9 cellular contexts compared by ENCODE assay signal in the genomic region with DNA sequence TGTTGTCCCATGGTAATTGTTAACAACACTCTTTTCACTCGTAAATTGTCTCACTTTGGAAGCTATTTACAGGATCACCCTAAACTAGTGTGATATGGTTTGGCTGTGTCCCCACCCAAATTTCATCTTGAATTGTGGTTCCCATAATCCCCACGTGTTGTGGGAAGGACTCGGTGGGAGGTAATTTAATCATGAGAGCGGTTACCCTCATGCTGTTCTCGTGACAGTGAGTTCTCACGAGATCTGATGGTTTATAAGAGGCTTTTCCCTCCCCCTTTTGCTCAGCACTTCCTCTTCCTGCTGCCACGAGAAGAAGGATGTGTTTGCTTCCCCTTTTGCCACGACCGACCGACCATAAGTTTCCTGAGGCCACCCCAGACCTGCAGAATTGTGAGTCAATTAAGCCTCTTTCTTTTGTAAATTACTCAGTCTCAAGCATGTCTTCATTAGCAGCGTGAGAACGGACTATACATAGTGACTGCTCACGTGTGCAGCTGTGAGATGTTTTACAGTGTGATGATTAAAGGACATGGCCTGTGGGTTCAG. TPM values are rescaled to one million over a fixed set of nuclear protein-coding genes. Genes with fewer than 3 reads are reported as not detected.
DNase-seq lines count a peak whose midpoint lies in the region; ATAC-seq, FAIRE-seq and TF ChIP-seq lines count a peak whose summit lies in the region.
"Had no signal": no experiment of that assay in that cellular context is flagged by ENCODE, and none has a peak within 500 bp of the region (broad histone marks: within the 10 kb centered on the region; RNA-seq: fewer than 3 reads in every experiment).

No MANE protein-coding gene starts in this region.

- in situ Hi-C loops in K562 (cut with MboI), result no loop called here

- FAIRE-seq in K562 (lab: Jason Lieb, UNC), result peak; percentile 94
- FAIRE-seq: A549 had no signal

- H3K27me3 ChIP-seq in K562 (ENCODE audit: control insufficient read depth in 2 of 2, insufficient read depth in 2 of 2, low read length in 2 of 2), result no peaks in the 10 kb centered on the region; a peak in 1 of 5 replicates
- H3K27me3 ChIP-seq in neuron (ENCODE audit: insufficient read depth, low read length), result no peaks in the 10 kb centered on the region

- peak overlapping the region; percentile 64 for H3K4me3 Mint-ChIP-seq in activated CD4-positive, alpha-beta T cell treated with anti-CD3 and anti-CD28 coated beads for 36 hours

- peak; percentile 68 for TF ChIP-seq POLR2A in K562 (conservative IDR thresholded peaks at IDR 0.05)

- H3K36me3 Mint-ChIP-seq in activated CD4-positive, alpha-beta T cell treated with anti-CD3 and anti-CD28 coated beads for 36 hours (ENCODE audit: low read depth), result peaks cover 12% of the 10 kb centered on the region

- 13% methylated on average over 13 of the region's 13 CpGs for WGBS in K562 (ENCODE audit: insufficient coverage, low coverage, missing lambda C conversion rate)

- peaks cover 0 to 7% of the 10 kb centered on the region in 2 experiments; a peak in 2 of 5 replicates for H3K4me1 ChIP-seq in K562 (replicated peaks in 1 of 2; ENCODE audit: control insufficient read depth in 2 of 2, insufficient read depth in 2 of 2, low read length in 2 of 2)
- H3K4me1 ChIP-seq in neuron (ENCODE audit: insufficient read depth, low read length), result no peaks in the 10 kb centered on the region
- H3K4me1 ChIP-seq: A549 had no signal

- no peak for TF ChIP-seq EP300 in K562 (IDR thresholded peaks at IDR 0.05; ENCODE audit: low read length)

- TF ChIP-seq RAD21 in K562 (CRISPR knock-in tag; conservative IDR thresholded peaks at IDR 0.05 in 1 of 2, IDR thresholded peaks at IDR 0.05 in 1 of 2), result no peak

- peaks cover 1% of the 10 kb centered on the region for H3K9me3 Mint-ChIP-seq in activated CD4-positive, alpha-beta T cell treated with anti-CD3 and anti-CD28 coated beads for 36 hours (ENCODE audit: low read depth)

- H3K4me3 ChIP-seq in K562 (peak overlapping the region; percentile 44), neuron (ENCODE audit: low read length) (peak overlapping the region; percentile 19)
- H3K4me3 ChIP-seq: A549 had no signal

- no peaks in the 10 kb centered on the region for H3K79me2 ChIP-seq in K562 (ENCODE audit: control insufficient read depth, insufficient read depth, low read length)

- no peaks in the 10 kb centered on the region for H4K20me1 ChIP-seq in K562 (replicated peaks; ENCODE audit: control insufficient read depth, insufficient read depth, low read length)

- peak; percentile 18 for DNase-seq in activated CD4-positive, alpha-beta T cell treated with anti-CD3 and anti-CD28 coated beads for 36 hours
- no peak for DNase-seq in activated CD4-positive, alpha-beta T cell treated with anti-CD3 and anti-CD28 coated beads for 4 hours
- DNase-seq in NOMO-1 (lab: John Stamatoyannopoulos, UW; ENCODE audit: unreplicated experiment in 2 of 2) (peak; percentile 50 to 77), K562 (ENCODE audit: extremely low read depth in 1 of 4, low spot score in 3 of 4) (peak in 2 of 4 experiments; percentile 15 to 73), amniotic stem cell (lab: John Stamatoyannopoulos, UW) (no peak)

- H3K4me2 ChIP-seq in K562 (ENCODE audit: insufficient read depth, low read length), result peak overlapping the region; percentile 84
- H3K4me2 ChIP-seq: A549 had no signal

- H3K27ac Mint-ChIP-seq in activated CD4-positive, alpha-beta T cell treated with anti-CD3 and anti-CD28 coated beads for 36 hours, result peak overlapping the region; percentile 39

- peak overlapping the region in 1 of 2 experiments; percentile 60; a peak in 2 of 4 replicates for H3K9ac ChIP-seq in K562 (ENCODE audit: insufficient read depth in 1 of 2, low read depth in 2 of 2, low read length in 2 of 2)

- CTCF ChIA-PET in activated CD4-positive, alpha-beta T cell treated with anti-CD3 and anti-CD28 coated beads for 36 hours (lab: Charles Lee), result interaction anchor here (1.6 kb wide), 1 partner anchor 266 kb away, joined by 3 read pairs; no protein-coding TSS in a partner anchor
- CTCF ChIA-PET in K562 (lab: Yijun Ruan, JAX; ENCODE audit: low intra/inter-chr PET ratio), result no interaction called here

- no peak for TF ChIP-seq CTCF in K562 (IDR thresholded peaks at IDR 0.05 in 2 of 3, conservative IDR thresholded peaks at IDR 0.05 in 1 of 3; ENCODE audit: insufficient read depth in 2 of 3, low read depth in 1 of 3, low read length in 3 of 3)

- H3K36me3 ChIP-seq in K562 (ENCODE audit: control insufficient read depth, insufficient read depth, low read length), result no peaks in the 10 kb centered on the region
- no peaks in the 10 kb centered on the region for H3K36me3 ChIP-seq in neuron (ENCODE audit: insufficient read depth, low read length)

- POLR2A ChIA-PET in activated CD4-positive, alpha-beta T cell treated with anti-CD3 and anti-CD28 coated beads for 36 hours (lab: Charles Lee), result no interaction called here
- POLR2A ChIA-PET in K562 (lab: Yijun Ruan, JAX), result interaction anchor here (1.2 kb wide), 1 partner anchor 185 kb away, joined by 3 read pairs; no protein-coding TSS in a partner anchor

- H3K9me3 ChIP-seq in K562 (replicated peaks; ENCODE audit: control insufficient read depth, insufficient read depth, low read depth, low read length) (peaks cover 5% of the 10 kb centered on the region), neuron (ENCODE audit: low read length) (no peaks in the 10 kb centered on the region)

- no peaks in the 10 kb centered on the region for H3K27me3 Mint-ChIP-seq in activated CD4-positive, alpha-beta T cell treated with anti-CD3 and anti-CD28 coated beads for 36 hours

- BruUV-seq in K562 (replicated peaks; lab: Mats Ljungman, UMichigan), result no TSS peak

- peak; percentile 47 for ATAC-seq in activated CD4-positive, alpha-beta T cell treated with anti-CD3 and anti-CD28 coated beads for 36 hours
- peak; percentile 91 for ATAC-seq in K562
- ATAC-seq in GM21447 (IDR thresholded peaks at IDR 0.05; ENCODE audit: unreplicated experiment), result no peak
- no peak for ATAC-seq in GM19463 (IDR thresholded peaks at IDR 0.05; ENCODE audit: unreplicated experiment)
- ATAC-seq: A549 had no signal

- peak overlapping the region; percentile 62; the same call in 2 of the 3 replicates for H3K27ac ChIP-seq in K562 (ENCODE audit: extremely low read depth, low read depth, low read length)
- H3K27ac ChIP-seq: A549 had no signal

- H2AFZ ChIP-seq in K562 (ENCODE audit: low read depth, low read length), result peak overlapping the region; percentile 98
- H2AFZ ChIP-seq in neuron (ENCODE audit: low read depth, low read length), result no peak overlapping the region

- intact Hi-C loops in activated CD4-positive, alpha-beta T cell treated with anti-CD3 and anti-CD28 coated beads for 36 hours (cut with DNase I, micrococcal nuclease), result no loop called here
- intact Hi-C loops in K562 (cut with micrococcal nuclease), result no loop called here

- peaks cover 8% of the 10 kb centered on the region for H3K4me1 Mint-ChIP-seq in activated CD4-positive, alpha-beta T cell treated with anti-CD3 and anti-CD28 coated beads for 36 hours

- H3K9me1 ChIP-seq in K562 (ENCODE audit: control insufficient read depth, insufficient read depth, low read length), result no peaks in the 10 kb centered on the region

TF ChIP-seq in K562, 482 proteins besides CTCF, POLR2A, EP300 and RAD21 (continues in another document):
- TF ChIP-seq CBX5 (IDR thresholded peaks at IDR 0.05; ENCODE audit: borderline replicate concordance, low read depth) (no peak), BMI1 (IDR thresholded peaks at IDR 0.05; ENCODE audit: low read length) (no peak), SPI1 (IDR thresholded peaks at IDR 0.05; ENCODE audit: borderline replicate concordance, low read depth, low read length) (peak; percentile 99)

RNA-seq across cellular contexts. Expression of gene DNAH3, which starts 34.4 kb away (rescaled TPM):
- not detected for total RNA-seq in activated CD4-positive, alpha-beta T cell treated with anti-CD3 and anti-CD28 coated beads for 36 hours
- 0.49 and 1.1 TPM in 2 replicates for total RNA-seq in K562 (2011; cell fraction: chromatin; rRNA removed; ENCODE audit: low replicate concordance)
- total RNA-seq in K562 (2011; cell fraction: nucleolus; rRNA removed), result 0.26 and 0.50 TPM in 2 replicates
- 0.22 and 0.31 TPM in 2 replicates for total RNA-seq in K562 (2011; cell fraction: nucleoplasm; rRNA removed)
- total RNA-seq in K562 (2014; rRNA removed) (0.12 and 0.50 TPM in 2 replicates), K562 (2014; rRNA removed; fragmentation: Illumina TruSeq; extraction: Trizol) (0.38 and 0.44 TPM in 2 replicates), K562 (2015; rRNA removed; fragmentation: Illumina TruSeq; extraction: Trizol) (0.40 and 0.45 TPM in 2 replicates), K562 (2021) (0.33 and 0.49 TPM in 2 replicates)
- polyA plus RNA-seq in K562 (2011; rRNA removed) (0.14 and 0.32 TPM in 2 replicates), K562 (2014; fragmentation: Illumina TruSeq; extraction: Trizol) (0.36 and 0.39 TPM in 2 replicates), K562 (2014; fragmentation: Nextera tagmentation; extraction: Ambion mirVana) (under 1 TPM; 0.65 to 0.84 TPM), K562 (2014; rRNA removed) (0.53 and 0.94 TPM in 2 replicates)
- polyA plus RNA-seq in K562 (2011; cell fraction: cytosol; rRNA removed), result 0.12 and 0.15 TPM in 2 replicates
- polyA plus RNA-seq in K562 (2011; cell fraction: nucleus; rRNA removed), result 0.37 and 0.94 TPM in 2 replicates
- 0.47 and 1.4 TPM in 2 replicates for polyA plus RNA-seq in K562 (2012)
- 0.30 and 0.63 TPM in 2 replicates for polyA minus RNA-seq in K562 (2011; rRNA and poly(A)+ RNA removed)
- polyA minus RNA-seq in K562 (2011; cell fraction: cytosol; rRNA and poly(A)+ RNA removed), result not detected in 2 replicates
- 0.22 and 0.40 TPM in 2 replicates for polyA minus RNA-seq in K562 (2011; cell fraction: nucleus; rRNA and poly(A)+ RNA removed)

RNA-seq across cellular contexts. Expression of gene LDAF1, which starts 42.3 kb away (rescaled TPM):
- 10 to 100 TPM in 1 of 2 experiments, 1 to 10 TPM in 1; 7.2 to 11.7 TPM for total RNA-seq in activated CD4-positive, alpha-beta T cell treated with anti-CD3 and anti-CD28 coated beads for 36 hours
- 9.6 and 10.6 TPM in 2 replicates for total RNA-seq in K562 (2011; cell fraction: chromatin; rRNA removed; ENCODE audit: low replicate concordance)
- 17.2 and 17.6 TPM in 2 replicates for total RNA-seq in K562 (2011; cell fraction: nucleolus; rRNA removed)
- total RNA-seq in K562 (2011; cell fraction: nucleoplasm; rRNA removed), result 11.7 and 12.3 TPM in 2 replicates
- total RNA-seq in K562 (2014; rRNA removed), result 7.3 and 9.3 TPM in 2 replicates
- 12.6 and 15.3 TPM in 2 replicates for total RNA-seq in K562 (2014; rRNA removed; fragmentation: Illumina TruSeq; extraction: Trizol)
- total RNA-seq in K562 (2015; rRNA removed; fragmentation: Illumina TruSeq; extraction: Trizol), result 7.0 and 7.4 TPM in 2 replicates
- total RNA-seq in K562 (2021), result 11.8 and 13.1 TPM in 2 replicates
- polyA plus RNA-seq in K562 (2011; rRNA removed), result 10.4 and 15.0 TPM in 2 replicates
- 12.6 and 17.0 TPM in 2 replicates for polyA plus RNA-seq in K562 (2011; cell fraction: cytosol; rRNA removed)
- 4.7 and 8.8 TPM in 2 replicates for polyA plus RNA-seq in K562 (2011; cell fraction: nucleus; rRNA removed)
- 11.8 and 19.0 TPM in 2 replicates for polyA plus RNA-seq in K562 (2012)
- polyA plus RNA-seq in K562 (2014; fragmentation: Illumina TruSeq; extraction: Trizol), result 11.9 and 12.5 TPM in 2 replicates
- 10 to 100 TPM; 13.7 to 20.1 TPM for polyA plus RNA-seq in K562 (2014; fragmentation: Nextera tagmentation; extraction: Ambion mirVana)
- polyA plus RNA-seq in K562 (2014; rRNA removed), result 7.5 and 7.7 TPM in 2 replicates
- polyA minus RNA-seq in K562 (2011; rRNA and poly(A)+ RNA removed), result 20.8 and 21.2 TPM in 2 replicates
- polyA minus RNA-seq in K562 (2011; cell fraction: cytosol; rRNA and poly(A)+ RNA removed), result 11.4 and 11.6 TPM in 2 replicates
- polyA minus RNA-seq in K562 (2011; cell fraction: nucleus; rRNA and poly(A)+ RNA removed), result 6.6 and 9.1 TPM in 2 replicates

Comparison
In these comparisons a context has a peak if more than half of its experiments do, and no peak if none do; other contexts are left out.
1. DNase-seq: peak in activated CD4-positive, alpha-beta T cell treated with anti-CD3 and anti-CD28 coated beads for 36 hours (single experiment) and NOMO-1 (2 of 2); none in activated CD4-positive, alpha-beta T cell treated with anti-CD3 and anti-CD28 coated beads for 4 hours (0 of 2) and amniotic stem cell (single experiment).
2. ATAC-seq: peak in activated CD4-positive, alpha-beta T cell treated with anti-CD3 and anti-CD28 coated beads for 36 hours (single experiment) and K562 (single experiment); none in GM21447 (single experiment) and GM19463 (single experiment).